ENCODE assay signal across 7 cellular contexts in genomic region chrY:15289821-15290220, GRCh38.
"Had no signal": no experiment of that assay in that cellular context is flagged by ENCODE, and none has a peak within 500 bp of the region (broad histone marks: within the 10 kb centered on the region; RNA-seq: fewer than 3 reads in every experiment).

No MANE protein-coding gene starts in this region.

- H3K4me3 ChIP-seq: GM23248, HAP-1, K562 had no signal

- DNase-seq: GM23248, GOT3, H7, IMR-90, KG1 had no signal

- ATAC-seq: K562 had no signal
